In the genomic region with DNA sequence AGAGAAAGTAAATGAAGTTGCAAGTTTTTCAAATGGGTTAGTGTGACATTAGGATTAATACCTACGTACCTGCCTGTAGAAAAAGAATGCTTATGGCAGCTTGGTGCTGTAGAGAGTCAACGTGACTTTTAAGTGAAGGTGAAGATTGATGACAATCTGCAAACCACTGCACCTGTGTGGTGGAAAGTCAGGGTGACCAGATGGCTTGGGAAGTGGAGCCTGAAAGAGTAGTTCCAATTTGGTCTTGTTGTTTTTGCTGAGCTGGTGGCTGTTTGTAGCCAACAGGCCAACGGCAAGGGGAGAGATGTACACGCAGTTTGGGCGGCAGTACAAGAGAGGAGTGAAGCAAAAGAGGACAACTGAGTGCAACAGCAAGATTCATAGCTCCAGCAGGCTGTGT, we compare ENCODE assay signal across 21 cellular contexts.
"Had no signal": no experiment of that assay in that cellular context is flagged by ENCODE, and none has a peak within 500 bp of the region (broad histone marks: within the 10 kb centered on the region; RNA-seq: fewer than 3 reads in every experiment).

No MANE protein-coding gene starts in this region.

- H3K4me1 ChIP-seq: breast epithelium had no signal

- H3K36me3 ChIP-seq: breast epithelium, MG63 had no signal

- H3K9me3 ChIP-seq: breast epithelium, MG63 had no signal

- H3K9me3 Mint-ChIP-seq: activated CD8-positive, alpha-beta T cell treated with anti-CD3 and anti-CD28 coated beads for 36 hours; activated naive CD4-positive, alpha-beta T cell treated with anti-CD3 and anti-CD28 coated beads, Interleukin-2, amount 50 U/mL, for 24 hours; activated T-cell treated with anti-CD3 and anti-CD28 coated beads, Interleukin-2, amount 50 U/mL, for 72 hours; T-cell had no signal

- H3K4me3 ChIP-seq: breast epithelium, MG63, PC-9, SK-N-MC had no signal

- H3K27ac Mint-ChIP-seq: activated CD8-positive, alpha-beta T cell treated with anti-CD3 and anti-CD28 coated beads for 36 hours; activated naive CD4-positive, alpha-beta T cell treated with anti-CD3 and anti-CD28 coated beads, Interleukin-2, amount 50 U/mL, for 24 hours; activated T-cell treated with anti-CD3 and anti-CD28 coated beads, Interleukin-2, amount 50 U/mL, for 72 hours had no signal

- ATAC-seq: activated CD8-positive, alpha-beta T cell treated with anti-CD3 and anti-CD28 coated beads for 36 hours; activated T-cell treated with anti-CD3 and anti-CD28 coated beads, Interleukin-2, amount 50 U/mL, for 72 hours; Right ventricle myocardium inferior; T-cell had no signal

- H3K9ac ChIP-seq: KMS-11 had no signal

- H3K4me2 ChIP-seq: KMS-11, PC-9 had no signal

- H3K4me3 Mint-ChIP-seq: activated CD8-positive, alpha-beta T cell treated with anti-CD3 and anti-CD28 coated beads for 36 hours; activated naive CD4-positive, alpha-beta T cell treated with anti-CD3 and anti-CD28 coated beads, Interleukin-2, amount 50 U/mL, for 24 hours; activated T-cell treated with anti-CD3 and anti-CD28 coated beads, Interleukin-2, amount 50 U/mL, for 72 hours; T-cell had no signal

- H3K27ac ChIP-seq: KMS-11, PC-9, SK-N-MC, VCaP had no signal

- H2AFZ ChIP-seq: PC-9 had no signal

- DNase-seq: activated CD4-positive, CD25-positive, alpha-beta regulatory T cell; activated CD8-positive, alpha-beta memory T cell treated with anti-CD3 and anti-CD28 coated beads, Interleukin-2, amount 50 U/mL, for 4 hours; activated CD8-positive, alpha-beta T cell treated with anti-CD3 and anti-CD28 coated beads for 36 hours; activated naive CD4-positive, alpha-beta T cell; activated T-cell treated with anti-CD3 and anti-CD28 coated beads, Interleukin-2, amount 50 U/mL, for 72 hours; aorta; caudate nucleus; MG63; NCI-H1417; NCI-H1930; NCI-H2107; NCI-H510A treated with DMSO at 0.1 percent for 48 hours; NCI-H69; PC-9; T-cell had no signal

- H3K27me3 ChIP-seq: breast epithelium, MG63 had no signal

- H3K27me3 Mint-ChIP-seq: activated CD8-positive, alpha-beta T cell treated with anti-CD3 and anti-CD28 coated beads for 36 hours; activated naive CD4-positive, alpha-beta T cell treated with anti-CD3 and anti-CD28 coated beads, Interleukin-2, amount 50 U/mL, for 24 hours; T-cell had no signal
